23 cellular contexts compared by ENCODE assay signal in the genomic region with DNA sequence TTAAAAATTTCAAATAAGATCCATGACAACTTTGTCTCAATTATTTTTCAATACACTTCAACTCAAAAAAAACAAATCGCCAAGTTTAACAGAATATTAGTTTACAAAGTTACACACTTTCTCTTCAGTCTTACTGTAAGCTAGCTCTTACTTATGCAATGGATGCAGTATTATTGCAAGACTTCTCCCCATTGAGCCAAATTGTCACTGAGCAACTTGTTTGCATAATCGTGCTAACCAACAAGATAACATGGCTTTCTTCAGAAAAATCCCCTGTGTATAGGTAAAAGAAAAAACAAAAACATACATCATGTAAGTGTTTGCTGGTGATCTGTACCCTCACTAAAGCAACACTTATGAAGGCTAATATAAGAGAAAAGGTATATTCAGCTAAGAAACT.
"Had no signal": no experiment of that assay in that cellular context is flagged by ENCODE, and none has a peak within 500 bp of the region (broad histone marks: within the 10 kb centered on the region; RNA-seq: fewer than 3 reads in every experiment).

No MANE protein-coding gene starts in this region.

- ATAC-seq: activated T-cell treated with anti-CD3 and anti-CD28 coated beads, Interleukin-2, amount 50 U/mL, for 4 hours; body of pancreas; effector memory CD8-positive, alpha-beta T cell; foreskin keratinocyte; left lung; psoas muscle; T-cell had no signal

- H3K27ac ChIP-seq: body of pancreas, esophagus muscularis mucosa, foreskin keratinocyte, left lung, psoas muscle, right atrium auricular region, thoracic aorta had no signal

- H3K27me3 Mint-ChIP-seq: activated naive CD8-positive, alpha-beta T cell treated with anti-CD3 and anti-CD28 coated beads, Interleukin-2, amount 10 ng/mL, durations not matched to agents 7 days and 5 days; effector memory CD8-positive, alpha-beta T cell; naive B cell; T-cell; type B pancreatic cell had no signal

- H3K4me1 ChIP-seq: body of pancreas, esophagus muscularis mucosa, foreskin keratinocyte, left lung, psoas muscle, right atrium auricular region had no signal

- DNase-seq: activated CD8-positive, alpha-beta memory T cell treated with anti-CD3 and anti-CD28 coated beads, Interleukin-2, amount 50 U/mL, for 48 hours; activated naive CD4-positive, alpha-beta T cell; activated naive CD8-positive, alpha-beta T cell treated with anti-CD3 and anti-CD28 coated beads, Interleukin-2, amount 10 ng/mL, durations not matched to agents 7 days and 5 days; activated T-cell treated with anti-CD3 and anti-CD28 coated beads, Interleukin-2, amount 50 U/mL, for 4 hours; body of pancreas; effector memory CD8-positive, alpha-beta T cell; foreskin keratinocyte; kidney glomerular epithelial cell; left lung; naive B cell; psoas muscle; SK-N-SH; spleen; stimulated activated CD4-positive, alpha-beta T cell treated with anti-CD3 and anti-CD28 coated beads, Interleukin-4, amount 100 ng/mL, for 1 hour; stimulated activated naive CD4-positive, alpha-beta T cell; T-cell had no signal

- H3K4me1 Mint-ChIP-seq: neural crest cell had no signal

- H3K27me3 ChIP-seq: body of pancreas, esophagus muscularis mucosa, foreskin keratinocyte, left lung, right atrium auricular region, spleen had no signal

- H3K9me3 ChIP-seq: body of pancreas, esophagus muscularis mucosa, left lung, psoas muscle, right atrium auricular region, spleen, thoracic aorta had no signal

- H3K4me3 ChIP-seq: body of pancreas, esophagus muscularis mucosa, left lung, lung, psoas muscle, right atrium auricular region, spleen, thoracic aorta had no signal

- H3K4me3 Mint-ChIP-seq: activated naive CD8-positive, alpha-beta T cell treated with anti-CD3 and anti-CD28 coated beads, Interleukin-2, amount 10 ng/mL, durations not matched to agents 7 days and 5 days; activated T-cell treated with anti-CD3 and anti-CD28 coated beads, Interleukin-2, amount 50 U/mL, for 4 hours; effector memory CD8-positive, alpha-beta T cell; naive B cell; neural crest cell; T-cell; type B pancreatic cell had no signal

- H3K27ac Mint-ChIP-seq: activated naive CD8-positive, alpha-beta T cell treated with anti-CD3 and anti-CD28 coated beads, Interleukin-2, amount 10 ng/mL, durations not matched to agents 7 days and 5 days; activated T-helper 2 cell treated with anti-CD3 and anti-CD28 coated beads, Interferon-gamma antibody, Interleukin-2, Interleukin-4, amounts not matched to agents 10 μg/mL and 5 μg/mL and 100 μg/mL, durations not matched to agents 14 hours and 24 hours and 36 hours; type B pancreatic cell had no signal

- H3K9me3 Mint-ChIP-seq: activated naive CD8-positive, alpha-beta T cell treated with anti-CD3 and anti-CD28 coated beads, Interleukin-2, amount 10 ng/mL, durations not matched to agents 7 days and 5 days; activated T-cell treated with anti-CD3 and anti-CD28 coated beads, Interleukin-2, amount 50 U/mL, for 4 hours; effector memory CD8-positive, alpha-beta T cell; T-cell; type B pancreatic cell had no signal
